Comparison of ENCODE assay signal across 7 cellular contexts in genomic region chr12:98431089-98431488, GRCh38.
"Had no signal": no experiment of that assay in that cellular context is flagged by ENCODE, and none has a peak within 500 bp of the region (broad histone marks: within the 10 kb centered on the region; RNA-seq: fewer than 3 reads in every experiment).

No MANE protein-coding gene starts in this region.

- H3K4me2 ChIP-seq: KMS-11 had no signal

- H3K36me3 Mint-ChIP-seq: IgD-negative memory B cell had no signal

- H3K9ac ChIP-seq: GM23248, KMS-11 had no signal

- H3K4me1 Mint-ChIP-seq: IgD-negative memory B cell had no signal

- H3K27ac Mint-ChIP-seq: IgD-negative memory B cell had no signal

- FAIRE-seq: HTR-8/SVneo had no signal

- H3K4me1 ChIP-seq: HAP-1 had no signal

- H2AFZ ChIP-seq: GM23248 had no signal

- H3K27ac ChIP-seq: GM23248, KMS-11 had no signal

- DNase-seq: GM23248, GOT3, H7 had no signal

- H3K4me3 ChIP-seq: GM23248, HAP-1 had no signal

- H3K4me3 Mint-ChIP-seq: IgD-negative memory B cell had no signal

- H3K36me3 ChIP-seq: HAP-1 had no signal
